Comparison of ENCODE assay signal across 8 cellular contexts in genomic region chr15:85691350-85692240, GRCh38.
DNase-seq lines count a peak whose midpoint lies in the region; ATAC-seq, FAIRE-seq and TF ChIP-seq lines count a peak whose summit lies in the region.

No MANE protein-coding gene starts in this region.

- no TSS peak for BruUV-seq in HepG2 (replicated peaks; lab: Mats Ljungman, UMichigan)

- intact Hi-C loops in HepG2 (cut with micrococcal nuclease; ENCODE audit: unreplicated experiment) (no loop called here), head of caudate nucleus (cut with DNase I) (no loop called here)

- H3K9me3 Mint-ChIP-seq in activated naive CD8-positive, alpha-beta T cell treated with anti-CD3 and anti-CD28 coated beads, Interleukin-2, amount 50 U/mL, for 24 hours = no peaks in the 10 kb centered on the region
- no peaks in the 10 kb centered on the region for H3K9me3 Mint-ChIP-seq in stimulated activated naive B cell treated with anti-CD40 and anti-IgM and Interleukin-4, amounts not matched to agents 10 μg/mL and 1 μg/mL and 100 μg/mL, for 72 hours

- H2AFZ ChIP-seq in HepG2 (ENCODE audit: low read length) = no peak overlapping the region

- no peak for TF ChIP-seq POLR2A in HepG2 (IDR thresholded peaks at IDR 0.05; ENCODE audit: insufficient read depth in 1 of 2, low read depth in 2 of 2, low read length in 2 of 2)

- H3K79me2 ChIP-seq in HepG2 (ENCODE audit: insufficient read depth, low read length) = no peaks in the 10 kb centered on the region

- no peaks in the 10 kb centered on the region for H3K4me1 ChIP-seq in liver (ENCODE audit: control insufficient read depth in 4 of 4, insufficient read depth in 4 of 4, low read length in 3 of 4)
- peaks cover 6% of the 10 kb centered on the region; the same call in 1 of the 2 replicates for H3K4me1 ChIP-seq in HepG2 (ENCODE audit: insufficient read depth, low read length)

- WGBS in liver = 76% methylated on average over 6 of the region's 6 CpGs
- WGBS in HepG2 (ENCODE audit: low lambda C conversion rate) = 97% methylated on average over 6 of the region's 6 CpGs

- no peak overlapping the region for H3K4me2 ChIP-seq in HepG2 (ENCODE audit: low read depth, low read length)

- H4K20me1 ChIP-seq in HepG2 (ENCODE audit: insufficient read depth, low read length) = no peaks in the 10 kb centered on the region

- no peak overlapping the region for H3K4me3 ChIP-seq in liver (ENCODE audit: low read depth in 1 of 3, low read length in 3 of 3)
- no peak overlapping the region for H3K4me3 ChIP-seq in HepG2 (replicated peaks in 1 of 3; ENCODE audit: insufficient read depth in 1 of 3, low read depth in 2 of 3, low read length in 3 of 3)

- no peak for FAIRE-seq in HepG2 (lab: Jason Lieb, UNC)

- peaks cover 45% of the 10 kb centered on the region for H3K36me3 Mint-ChIP-seq in activated naive CD8-positive, alpha-beta T cell treated with anti-CD3 and anti-CD28 coated beads, Interleukin-2, amount 50 U/mL, for 24 hours (ENCODE audit: low read depth)
- peaks cover 27 to 50% of the 10 kb centered on the region in 2 donors for H3K36me3 Mint-ChIP-seq in stimulated activated naive B cell treated with anti-CD40 and anti-IgM and Interleukin-4, amounts not matched to agents 10 μg/mL and 1 μg/mL and 100 μg/mL, for 72 hours

- H3K9me3 ChIP-seq in liver (ENCODE audit: control insufficient read depth in 4 of 4, low read length in 3 of 4) (no peaks in the 10 kb centered on the region), HepG2 (ENCODE audit: low read length) (no peaks in the 10 kb centered on the region)

- H3K27me3 Mint-ChIP-seq in activated naive CD8-positive, alpha-beta T cell treated with anti-CD3 and anti-CD28 coated beads, Interleukin-2, amount 50 U/mL, for 24 hours = no peaks in the 10 kb centered on the region
- no peaks in the 10 kb centered on the region for H3K27me3 Mint-ChIP-seq in stimulated activated naive B cell treated with anti-CD40 and anti-IgM and Interleukin-4, amounts not matched to agents 10 μg/mL and 1 μg/mL and 100 μg/mL, for 72 hours

- H3K27ac ChIP-seq in liver (ENCODE audit: low read depth in 1 of 2, low read length in 2 of 2) = peak overlapping the region; percentile 69
- no peak overlapping the region for H3K27ac ChIP-seq in HepG2 (ENCODE audit: extremely low read length, insufficient read depth, low read length)

- H3K4me1 Mint-ChIP-seq in activated naive CD8-positive, alpha-beta T cell treated with anti-CD3 and anti-CD28 coated beads, Interleukin-2, amount 50 U/mL, for 24 hours = peaks cover 77% of the 10 kb centered on the region
- H3K4me1 Mint-ChIP-seq in stimulated activated naive B cell treated with anti-CD40 and anti-IgM and Interleukin-4, amounts not matched to agents 10 μg/mL and 1 μg/mL and 100 μg/mL, for 72 hours = peaks cover 35 to 66% of the 10 kb centered on the region in 2 donors

- H3K9ac ChIP-seq in liver (ENCODE audit: low read depth in 1 of 2, low read length in 2 of 2) (peak overlapping the region in 1 of 2 donors; percentile 19), HepG2 (ENCODE audit: insufficient read depth, low read depth, low read length) (no peak overlapping the region)

- TF ChIP-seq EP300 in HepG2 (IDR thresholded peaks at IDR 0.05; ENCODE audit: low read depth in 2 of 2, low read length in 2 of 2) (no peak), HepG2 (CRISPR knock-in tag; IDR thresholded peaks at IDR 0.05; ENCODE audit: borderline replicate concordance) (no peak)

- CTCF ChIA-PET in HepG2 (lab: Yijun Ruan, JAX; ENCODE audit: low intra/inter-chr PET ratio, low total read pairs) = no interaction called here

- peak overlapping the region; percentile 100 for H3K27ac Mint-ChIP-seq in activated naive CD8-positive, alpha-beta T cell treated with anti-CD3 and anti-CD28 coated beads, Interleukin-2, amount 50 U/mL, for 24 hours
- H3K27ac Mint-ChIP-seq in stimulated activated naive B cell treated with anti-CD40 and anti-IgM and Interleukin-4, amounts not matched to agents 10 μg/mL and 1 μg/mL and 100 μg/mL, for 72 hours = peak overlapping the region; percentile 98

- DNase-seq in HepG2 (ENCODE audit: low spot score) (no peak), NCI-H1436 (lab: John Stamatoyannopoulos, UW) (no peak), head of caudate nucleus (no peak)
- peak; percentile 37 for DNase-seq in activated naive CD8-positive, alpha-beta T cell treated with anti-CD3 and anti-CD28 coated beads, Interleukin-2, amount 50 U/mL, for 24 hours
- peak; percentile 39 for DNase-seq in stimulated activated naive B cell treated with anti-CD40 and anti-IgM and Interleukin-4, amounts not matched to agents 10 μg/mL and 1 μg/mL and 100 μg/mL, for 72 hours

- in situ Hi-C loops in HepG2 (cut with HindIII; ENCODE audit: extremely low pct_ligation_motif_present, low pct_unique_long_range_greater_than_20kb) = no loop called here

- peak overlapping the region; percentile 88 for H3K4me3 Mint-ChIP-seq in activated naive CD8-positive, alpha-beta T cell treated with anti-CD3 and anti-CD28 coated beads, Interleukin-2, amount 50 U/mL, for 24 hours
- peak overlapping the region; percentile 85 to 86 for H3K4me3 Mint-ChIP-seq in stimulated activated naive B cell treated with anti-CD40 and anti-IgM and Interleukin-4, amounts not matched to agents 10 μg/mL and 1 μg/mL and 100 μg/mL, for 72 hours

- ATAC-seq in HepG2 = no peak
- ATAC-seq in HG03135 (IDR thresholded peaks at IDR 0.05; ENCODE audit: unreplicated experiment) = peak; percentile 41
- ATAC-seq in activated naive CD8-positive, alpha-beta T cell treated with anti-CD3 and anti-CD28 coated beads, Interleukin-2, amount 50 U/mL, for 24 hours = peak; percentile 34
- ATAC-seq in stimulated activated naive B cell treated with anti-CD40 and anti-IgM and Interleukin-4, amounts not matched to agents 10 μg/mL and 1 μg/mL and 100 μg/mL, for 72 hours (replicated peaks) = peak; percentile 60 to 65
- ATAC-seq in HG02970 (IDR thresholded peaks at IDR 0.05; ENCODE audit: low FRiP score, unreplicated experiment) = no peak

- no peak for TF ChIP-seq CTCF in liver (IDR thresholded peaks at IDR 0.05; ENCODE audit: low read depth, low read length, missing input control)
- TF ChIP-seq CTCF in HepG2 (CRISPR knock-in tag; IDR thresholded peaks at IDR 0.05) = no peak

- H3K27me3 ChIP-seq in liver (ENCODE audit: control insufficient read depth in 4 of 4, insufficient read depth in 4 of 4, low read length in 3 of 4) (no peaks in the 10 kb centered on the region), HepG2 (ENCODE audit: control insufficient read depth in 1 of 2, insufficient read depth in 2 of 2, low read length in 2 of 2) (no peaks in the 10 kb centered on the region)

- TF ChIP-seq RAD21 in liver (IDR thresholded peaks at IDR 0.05) (no peak), HepG2 (CRISPR knock-in tag; IDR thresholded peaks at IDR 0.05) (no peak)

- H3K36me3 ChIP-seq in liver (ENCODE audit: control insufficient read depth in 4 of 4, insufficient read depth in 3 of 4, low read depth in 1 of 4, low read length in 3 of 4) (peaks cover 6 to 37% (median 28%) of the 10 kb centered on the region in 4 donors), HepG2 (replicated peaks in 1 of 2; ENCODE audit: control insufficient read depth in 1 of 2, insufficient read depth in 2 of 2, low read length in 2 of 2) (peaks cover 0 to 12% of the 10 kb centered on the region in 2 experiments; a peak in 4 of 5 replicates)

- POLR2A ChIA-PET in HepG2 (lab: Yijun Ruan, JAX) = no interaction called here

TF ChIP-seq in liver, 16 proteins besides CTCF, POLR2A, EP300 and RAD21 (continues in another document):
- TF ChIP-seq TAF1 (conservative IDR thresholded peaks at IDR 0.05) (no peak), YY1 (IDR thresholded peaks at IDR 0.05) (no peak), NR2F2 (IDR thresholded peaks at IDR 0.05) (no peak), GABPA (IDR thresholded peaks at IDR 0.05 in 1 of 2, conservative IDR thresholded peaks at IDR 0.05 in 1 of 2) (no peak), FOXA1 (IDR thresholded peaks at IDR 0.05) (no peak), EGR1 (IDR thresholded peaks at IDR 0.05; ENCODE audit: low read depth in 2 of 2) (no peak), RXRA (IDR thresholded peaks at IDR 0.05) (no peak), HNF4A (conservative IDR thresholded peaks at IDR 0.05) (no peak), JUND (IDR thresholded peaks at IDR 0.05) (no peak)

TF ChIP-seq in HepG2, 621 proteins besides CTCF, POLR2A, EP300 and RAD21:
- TF ChIP-seq, protein P1, sequence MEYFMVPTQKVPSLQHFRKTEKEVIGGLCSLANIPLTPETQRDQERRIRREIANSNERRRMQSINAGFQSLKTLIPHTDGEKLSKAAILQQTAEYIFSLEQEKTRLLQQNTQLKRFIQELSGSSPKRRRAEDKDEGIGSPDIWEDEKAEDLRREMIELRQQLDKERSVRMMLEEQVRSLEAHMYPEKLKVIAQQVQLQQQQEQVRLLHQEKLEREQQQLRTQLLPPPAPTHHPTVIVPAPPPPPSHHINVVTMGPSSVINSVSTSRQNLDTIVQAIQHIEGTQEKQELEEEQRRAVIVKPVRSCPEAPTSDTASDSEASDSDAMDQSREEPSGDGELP (IDR thresholded peaks at IDR 0.05; ENCODE audit: borderline replicate concordance, low read depth) = no peak
- no peak for TF ChIP-seq ZNF704 (CRISPR knock-in tag; IDR thresholded peaks at IDR 0.05; ENCODE audit: borderline replicate concordance)
- TF ChIP-seq KAT2B (IDR thresholded peaks at IDR 0.05; ENCODE audit: borderline replicate concordance, low read depth, low read length) = no peak
- no peak for TF ChIP-seq POGZ (CRISPR knock-in tag; IDR thresholded peaks at IDR 0.05)
- no peak for TF ChIP-seq ZNF549 (CRISPR knock-in tag; IDR thresholded peaks at IDR 0.05)
- TF ChIP-seq ZBTB8A (CRISPR knock-in tag; IDR thresholded peaks at IDR 0.05; ENCODE audit: borderline replicate concordance, low read depth) = no peak
- TF ChIP-seq ZNF644 (CRISPR knock-in tag; IDR thresholded peaks at IDR 0.05; ENCODE audit: low read depth) = no peak
- no peak for TF ChIP-seq MIER3 (CRISPR knock-in tag; IDR thresholded peaks at IDR 0.05; ENCODE audit: borderline replicate concordance)
- no peak for TF ChIP-seq ZNF660 (CRISPR knock-in tag; IDR thresholded peaks at IDR 0.05; ENCODE audit: borderline replicate concordance, low read depth)
- no peak for TF ChIP-seq SNAPC2 (CRISPR knock-in tag; IDR thresholded peaks at IDR 0.05)
- no peak for TF ChIP-seq PTBP1 (IDR thresholded peaks at IDR 0.05; ENCODE audit: low read depth, low read length, poor library complexity, severe bottlenecking)
- TF ChIP-seq ZFP1 (CRISPR knock-in tag; IDR thresholded peaks at IDR 0.05) = no peak
- no peak for TF ChIP-seq ZKSCAN1 (IDR thresholded peaks at IDR 0.05; ENCODE audit: low read length)

Comparison
In these comparisons a context has a peak if more than half of its experiments do, and no peak if none do; other contexts are left out.
1. ATAC-seq: peak in HG03135 (single experiment), activated naive CD8-positive, alpha-beta T cell treated with anti-CD3 and anti-CD28 coated beads, Interleukin-2, amount 50 U/mL, for 24 hours (single experiment) and stimulated activated naive B cell treated with anti-CD40 and anti-IgM and Interleukin-4, amounts not matched to agents 10 μg/mL and 1 μg/mL and 100 μg/mL, for 72 hours (2 of 2); none in HepG2 (single experiment) and HG02970 (single experiment).
2. DNase-seq: peak in activated naive CD8-positive, alpha-beta T cell treated with anti-CD3 and anti-CD28 coated beads, Interleukin-2, amount 50 U/mL, for 24 hours (single experiment) and stimulated activated naive B cell treated with anti-CD40 and anti-IgM and Interleukin-4, amounts not matched to agents 10 μg/mL and 1 μg/mL and 100 μg/mL, for 72 hours (single experiment); none in HepG2 (single experiment), NCI-H1436 (single experiment) and head of caudate nucleus (0 of 42).